ENCODE assay signal across 8 cellular contexts in genomic region chr2:9703085-9703641, GRCh38.
A peak's percentile ranks its signal among the peaks of the same experiment; 100 is the strongest.
DNase-seq lines count a peak whose midpoint lies in the region; ATAC-seq and TF ChIP-seq lines count a peak whose summit lies in the region.

No MANE protein-coding gene starts in this region.

- no peak for ATAC-seq in HG03159 (IDR thresholded peaks at IDR 0.05; ENCODE audit: unreplicated experiment)

- H3K4me3 ChIP-seq in fibroblast of the aortic adventitia (ENCODE audit: low read depth, low read length), result no peak overlapping the region

- DNase-seq in DMS79 treated with DMSO at 0.1 percent for 48 hours (lab: John Stamatoyannopoulos, UW) (peak; percentile 71), NCI-H345 (lab: John Stamatoyannopoulos, UW) (peak; percentile 89), fibroblast of the aortic adventitia (ENCODE audit: low read depth) (peak; percentile 84), NCI-H1105 (lab: John Stamatoyannopoulos, UW) (no peak), NCI-H2107 treated with DMSO at 0.1 percent for 48 hours (lab: John Stamatoyannopoulos, UW; ENCODE audit: unreplicated experiment) (no peak)
- peak; percentile 78 for DNase-seq in activated T-cell treated with anti-CD3 and anti-CD28 coated beads, Interleukin-2, amount 50 U/mL, for 1 hour
- DNase-seq in stimulated activated CD4-positive, alpha-beta T cell treated with anti-CD3 and anti-CD28 coated beads, Interleukin-1b, Interleukin-23, amount 100 ng/mL, for 1 hour (ENCODE audit: low read depth in 2 of 2), result peak; percentile 41 to 61

- no peak for TF ChIP-seq CTCF in fibroblast of the aortic adventitia (IDR thresholded peaks at IDR 0.05; ENCODE audit: insufficient read depth, low read length)

Comparison
In these comparisons a context has a peak if more than half of its experiments do, and no peak if none do; other contexts are left out.
1. DNase-seq: peak in DMS79 treated with DMSO at 0.1 percent for 48 hours (single experiment), NCI-H345 (single experiment), activated T-cell treated with anti-CD3 and anti-CD28 coated beads, Interleukin-2, amount 50 U/mL, for 1 hour (single experiment), fibroblast of the aortic adventitia (single experiment) and stimulated activated CD4-positive, alpha-beta T cell treated with anti-CD3 and anti-CD28 coated beads, Interleukin-1b, Interleukin-23, amount 100 ng/mL, for 1 hour (2 of 2); none in NCI-H1105 (single experiment) and NCI-H2107 treated with DMSO at 0.1 percent for 48 hours (single experiment).